15 cellular contexts compared by ENCODE assay signal in genomic region chr1:178702141-178702540, GRCh38. TPM values are rescaled to one million over a fixed set of nuclear protein-coding genes. Genes with fewer than 3 reads are reported as not detected.
A peak's percentile ranks its signal among the peaks of the same experiment; 100 is the strongest.
DNase-seq lines count a peak whose midpoint lies in the region; ATAC-seq and TF ChIP-seq lines count a peak whose summit lies in the region.
"Had no signal": no experiment of that assay in that cellular context is flagged by ENCODE, and none has a peak within 500 bp of the region (broad histone marks: within the 10 kb centered on the region; RNA-seq: fewer than 3 reads in every experiment).

No MANE protein-coding gene starts in this region.

- H3K27me3 ChIP-seq in A673 (replicated peaks; ENCODE audit: insufficient read depth, low read depth, low read length, poor library complexity) (no peaks in the 10 kb centered on the region), RWPE2 (ENCODE audit: insufficient read depth, poor library complexity, severe bottlenecking) (no peaks in the 10 kb centered on the region)
- H3K27me3 ChIP-seq: spleen had no signal

- TF ChIP-seq CTCF in A673 (conservative IDR thresholded peaks at IDR 0.05; ENCODE audit: low read depth, low read length): no peak
- no peak for TF ChIP-seq CTCF in RWPE2 (IDR thresholded peaks at IDR 0.05; ENCODE audit: poor library complexity, severe bottlenecking)
- TF ChIP-seq CTCF in fibroblast of the aortic adventitia (IDR thresholded peaks at IDR 0.05; ENCODE audit: insufficient read depth, low read length): no peak

- CTCF ChIA-PET in A673 (lab: Charles Lee): no interaction called here
- CTCF ChIA-PET in activated naive CD4-positive, alpha-beta T cell treated with anti-CD3 and anti-CD28 coated beads for 36 hours (lab: Charles Lee): no interaction called here

- no peaks in the 10 kb centered on the region for H3K9me3 ChIP-seq in A673 (ENCODE audit: low read depth, low read length, poor library complexity, severe bottlenecking)
- no peaks in the 10 kb centered on the region for H3K9me3 ChIP-seq in RWPE2 (ENCODE audit: severe bottlenecking)
- H3K9me3 ChIP-seq: spleen had no signal

- peaks cover 10% of the 10 kb centered on the region for H3K27me3 Mint-ChIP-seq in activated naive CD4-positive, alpha-beta T cell treated with anti-CD3 and anti-CD28 coated beads for 36 hours (ENCODE audit: low read depth)

- no peak overlapping the region for H3K4me3 Mint-ChIP-seq in activated naive CD4-positive, alpha-beta T cell treated with anti-CD3 and anti-CD28 coated beads for 36 hours

- no peak overlapping the region for H3K27ac Mint-ChIP-seq in activated naive CD4-positive, alpha-beta T cell treated with anti-CD3 and anti-CD28 coated beads for 36 hours

- H3K36me3 ChIP-seq in A673 (ENCODE audit: insufficient read depth, low read length, poor library complexity, severe bottlenecking): no peaks in the 10 kb centered on the region
- no peaks in the 10 kb centered on the region for H3K36me3 ChIP-seq in RWPE2 (ENCODE audit: low read depth)
- H3K36me3 ChIP-seq: spleen had no signal

- H3K4me1 ChIP-seq in A673 (ENCODE audit: insufficient read depth, low read length, poor library complexity, severe bottlenecking): no peaks in the 10 kb centered on the region
- no peaks in the 10 kb centered on the region for H3K4me1 ChIP-seq in RWPE2 (ENCODE audit: insufficient read depth, poor library complexity, severe bottlenecking)

- POLR2A ChIA-PET in A673 (lab: Charles Lee; ENCODE audit: low non-redundant PET): no interaction called here

- no peaks in the 10 kb centered on the region for H3K4me1 Mint-ChIP-seq in activated naive CD4-positive, alpha-beta T cell treated with anti-CD3 and anti-CD28 coated beads for 36 hours (ENCODE audit: low read depth)

- intact Hi-C loops in A673 (cut with micrococcal nuclease; ENCODE audit: unreplicated experiment): no loop called here
- intact Hi-C loops in activated naive CD4-positive, alpha-beta T cell treated with anti-CD3 and anti-CD28 coated beads for 36 hours (cut with micrococcal nuclease): no loop called here

- H3K4me3 ChIP-seq in A673 (ENCODE audit: low read depth, low read length, poor library complexity, severe bottlenecking) (no peak overlapping the region), RWPE2 (ENCODE audit: severe bottlenecking) (no peak overlapping the region), fibroblast of the aortic adventitia (ENCODE audit: low read depth, low read length) (no peak overlapping the region)
- H3K4me3 ChIP-seq: spleen had no signal

- DNase-seq in A673 (ENCODE audit: low spot score) (peak; percentile 17), HT1080 (ENCODE audit: low read depth) (peak; percentile 19), RWPE2 (ENCODE audit: low spot score) (no peak), fibroblast of the aortic adventitia (ENCODE audit: low read depth) (peak; percentile 68), DMS153 (lab: John Stamatoyannopoulos, UW) (no peak)
- no peak for DNase-seq in activated naive CD4-positive, alpha-beta T cell treated with anti-CD3 and anti-CD28 coated beads for 36 hours
- no peak for DNase-seq in NK-92 treated with Interleukin-12 subunit alpha and Interleukin-12 subunit beta, amount 100 ng/mL, for 24 hours (lab: John Stamatoyannopoulos, UW)
- DNase-seq: ACHN, anterior cingulate cortex, COR-L47, NCI-H1436, NCI-H446, nucleus accumbens, spleen had no signal

- no peak overlapping the region for H3K27ac ChIP-seq in A673 (ENCODE audit: low read depth, low read length, poor library complexity, severe bottlenecking)
- H3K27ac ChIP-seq in RWPE2 (ENCODE audit: poor library complexity, severe bottlenecking): no peak overlapping the region
- H3K27ac ChIP-seq: spleen had no signal

- H3K36me3 Mint-ChIP-seq in activated naive CD4-positive, alpha-beta T cell treated with anti-CD3 and anti-CD28 coated beads for 36 hours (ENCODE audit: low read depth): no peaks in the 10 kb centered on the region

- peak; percentile 41; the same call in 1 of the 3 replicates for ATAC-seq in RWPE2 (ENCODE audit: low read depth)
- no peak for ATAC-seq in GM18517 (IDR thresholded peaks at IDR 0.05; ENCODE audit: unreplicated experiment)

- H3K9me3 Mint-ChIP-seq in activated naive CD4-positive, alpha-beta T cell treated with anti-CD3 and anti-CD28 coated beads for 36 hours: no peaks in the 10 kb centered on the region

- no TSS peak for BruUV-seq in A673 (replicated peaks; lab: Mats Ljungman, UMichigan)

RNA-seq across cellular contexts. Expression of gene RALGPS2, which starts 22.9 kb away (rescaled TPM):
- total RNA-seq in A673 (2021) (12.5 and 12.7 TPM in 2 replicates), fibroblast of the aortic adventitia (ENCODE audit: low replicate concordance) (39.2 and 74.7 TPM in 2 replicates)
- total RNA-seq in HT1080 (2014; rRNA removed; shearing (Covaris generic)): 9.4 and 11.6 TPM in 2 replicates
- 6.4 and 9.8 TPM in 2 replicates for polyA plus RNA-seq in HT1080 (2015; cell fraction: cytosol; rRNA removed)
- polyA plus RNA-seq in HT1080 (2015; cell fraction: nucleus; rRNA removed): 9.9 and 12.7 TPM in 2 replicates
- total RNA-seq in activated naive CD4-positive, alpha-beta T cell treated with anti-CD3 and anti-CD28 coated beads for 36 hours: 1 to 10 TPM; 2.8 to 4.0 TPM

Comparison
In these comparisons a context has a peak if more than half of its experiments do, and no peak if none do; other contexts are left out.
1. DNase-seq: peak in A673 (single experiment), HT1080 (single experiment) and fibroblast of the aortic adventitia (single experiment); none in RWPE2 (single experiment), DMS153 (single experiment), activated naive CD4-positive, alpha-beta T cell treated with anti-CD3 and anti-CD28 coated beads for 36 hours (single experiment) and NK-92 treated with Interleukin-12 subunit alpha and Interleukin-12 subunit beta, amount 100 ng/mL, for 24 hours (single experiment).